In the genomic region with DNA sequence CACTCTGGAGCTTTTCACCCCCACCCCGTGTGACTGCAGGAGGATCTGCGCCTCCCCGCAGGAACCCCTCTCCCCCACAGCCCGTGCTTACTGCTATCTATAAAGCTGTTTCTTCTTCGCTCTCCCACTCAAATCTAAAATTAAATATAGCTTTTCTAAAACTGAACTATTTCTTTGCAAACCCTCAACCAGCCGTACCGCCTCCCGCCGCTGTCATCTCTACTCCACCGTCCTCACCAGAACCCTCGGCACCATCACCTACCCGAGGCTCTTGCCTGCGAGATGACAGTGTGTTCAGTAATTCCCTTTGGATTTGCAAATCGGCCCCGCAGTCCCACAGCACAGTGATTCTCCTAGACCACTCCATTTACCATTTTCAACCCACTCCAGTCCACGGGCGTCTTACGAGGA, we compare ENCODE assay signal across 15 cellular contexts. TPM values are rescaled to one million over a fixed set of nuclear protein-coding genes. Genes with fewer than 3 reads are reported as not detected.
DNase-seq lines count a peak whose midpoint lies in the region; ATAC-seq and TF ChIP-seq lines count a peak whose summit lies in the region.
"Had no signal": no experiment of that assay in that cellular context is flagged by ENCODE, and none has a peak within 500 bp of the region (broad histone marks: within the 10 kb centered on the region; RNA-seq: fewer than 3 reads in every experiment).

No MANE protein-coding gene starts in this region.

- no peak for ATAC-seq in activated naive CD4-positive, alpha-beta T cell treated with anti-CD3 and anti-CD28 coated beads, Interleukin-2, amount 50 U/mL, for 72 hours
- ATAC-seq in natural killer cell: no peak
- no peak for ATAC-seq in upper lobe of left lung (ENCODE audit: low FRiP score in 2 of 2)
- ATAC-seq: foreskin keratinocyte, lower lobe of right lung had no signal

- no peak for TF ChIP-seq EP300 in suprapubic skin (IDR thresholded peaks at IDR 0.05)
- no peak for TF ChIP-seq EP300 in upper lobe of left lung (IDR thresholded peaks at IDR 0.05)

- no peaks in the 10 kb centered on the region for H3K9me3 ChIP-seq in adrenal gland (replicated peaks in 1 of 3)
- H3K9me3 ChIP-seq in suprapubic skin: no peaks in the 10 kb centered on the region
- H3K9me3 ChIP-seq in upper lobe of left lung: no peaks in the 10 kb centered on the region
- H3K9me3 ChIP-seq: Caco-2, lower lobe of right lung had no signal

- WGBS in adrenal gland, 4 donors: 91 to 96% (median 94%) methylated on average over 18 of the region's 18 CpGs
- 94% methylated on average over 18 of the region's 18 CpGs for WGBS in suprapubic skin
- WGBS in upper lobe of left lung, 2 donors: 90 to 92% methylated on average over 18 of the region's 18 CpGs

- no peak overlapping the region for H3K27ac Mint-ChIP-seq in activated naive CD4-positive, alpha-beta T cell treated with anti-CD3 and anti-CD28 coated beads, Interleukin-2, amount 10 ng/mL, durations not matched to agents 7 days and 5 days
- no peak overlapping the region for H3K27ac Mint-ChIP-seq in activated naive CD4-positive, alpha-beta T cell treated with anti-CD3 and anti-CD28 coated beads, Interleukin-2, amount 50 U/mL, for 72 hours
- peak overlapping the region; percentile 83 to 95 for H3K27ac Mint-ChIP-seq in natural killer cell

- no peaks in the 10 kb centered on the region for H3K9me3 Mint-ChIP-seq in activated naive CD4-positive, alpha-beta T cell treated with anti-CD3 and anti-CD28 coated beads, Interleukin-2, amount 10 ng/mL, durations not matched to agents 7 days and 5 days
- H3K9me3 Mint-ChIP-seq in activated naive CD4-positive, alpha-beta T cell treated with anti-CD3 and anti-CD28 coated beads, Interleukin-2, amount 50 U/mL, for 72 hours: no peaks in the 10 kb centered on the region
- no peaks in the 10 kb centered on the region for H3K9me3 Mint-ChIP-seq in natural killer cell

- H3K27me3 Mint-ChIP-seq in activated naive CD4-positive, alpha-beta T cell treated with anti-CD3 and anti-CD28 coated beads, Interleukin-2, amount 10 ng/mL, durations not matched to agents 7 days and 5 days: no peaks in the 10 kb centered on the region
- no peaks in the 10 kb centered on the region for H3K27me3 Mint-ChIP-seq in natural killer cell (ENCODE audit: low read depth in 2 of 2)

- peaks cover 5% of the 10 kb centered on the region for H3K36me3 Mint-ChIP-seq in activated naive CD4-positive, alpha-beta T cell treated with anti-CD3 and anti-CD28 coated beads, Interleukin-2, amount 10 ng/mL, durations not matched to agents 7 days and 5 days
- no peaks in the 10 kb centered on the region for H3K36me3 Mint-ChIP-seq in activated naive CD4-positive, alpha-beta T cell treated with anti-CD3 and anti-CD28 coated beads, Interleukin-2, amount 50 U/mL, for 72 hours
- H3K36me3 Mint-ChIP-seq in natural killer cell: peaks cover 12% of the 10 kb centered on the region

- H3K4me1 ChIP-seq in adrenal gland (replicated peaks in 1 of 2): no peaks in the 10 kb centered on the region
- H3K4me1 ChIP-seq in suprapubic skin: peaks cover 8% of the 10 kb centered on the region
- peaks cover 18 to 74% (median 51%) of the 10 kb centered on the region in 4 donors for H3K4me1 ChIP-seq in upper lobe of left lung
- H3K4me1 ChIP-seq: foreskin keratinocyte had no signal

- H3K27ac ChIP-seq in adrenal gland (no peak overlapping the region), suprapubic skin (no peak overlapping the region), upper lobe of left lung (no peak overlapping the region)
- H3K27ac ChIP-seq: foreskin keratinocyte, lower lobe of right lung had no signal

- no peak for TF ChIP-seq CTCF in adrenal gland (IDR thresholded peaks at IDR 0.05)
- no peak for TF ChIP-seq CTCF in natural killer cell (IDR thresholded peaks at IDR 0.05)
- TF ChIP-seq CTCF in suprapubic skin (IDR thresholded peaks at IDR 0.05): no peak
- no peak for TF ChIP-seq CTCF in upper lobe of left lung (IDR thresholded peaks at IDR 0.05)

- TF ChIP-seq POLR2A in adrenal gland (IDR thresholded peaks at IDR 0.05) (no peak), suprapubic skin (IDR thresholded peaks at IDR 0.05) (no peak), upper lobe of left lung (IDR thresholded peaks at IDR 0.05) (no peak)

- no peaks in the 10 kb centered on the region for H3K27me3 ChIP-seq in adrenal gland
- H3K27me3 ChIP-seq in suprapubic skin: no peaks in the 10 kb centered on the region
- no peaks in the 10 kb centered on the region for H3K27me3 ChIP-seq in upper lobe of left lung
- H3K27me3 ChIP-seq: foreskin keratinocyte had no signal

- H3K4me3 ChIP-seq in adrenal gland: no peak overlapping the region
- H3K4me3 ChIP-seq in suprapubic skin: no peak overlapping the region
- H3K4me3 ChIP-seq in upper lobe of left lung: no peak overlapping the region
- H3K4me3 ChIP-seq: lower lobe of right lung had no signal

- H3K36me3 ChIP-seq in adrenal gland (replicated peaks in 1 of 2) (no peaks in the 10 kb centered on the region), suprapubic skin (peaks cover 19% of the 10 kb centered on the region), upper lobe of left lung (peaks cover 3 to 67% (median 38%) of the 10 kb centered on the region in 4 donors)

- intact Hi-C loops in adrenal gland (cut with DNase I): no loop called here
- intact Hi-C loops in natural killer cell (cut with micrococcal nuclease): loop anchor here (10.0 kb wide), 1 partner anchor 405 kb away; no protein-coding TSS in a partner anchor

- H3K4me3 Mint-ChIP-seq in activated naive CD4-positive, alpha-beta T cell treated with anti-CD3 and anti-CD28 coated beads, Interleukin-2, amount 10 ng/mL, durations not matched to agents 7 days and 5 days: no peak overlapping the region
- H3K4me3 Mint-ChIP-seq in natural killer cell: peak overlapping the region; percentile 2

- H3K4me1 Mint-ChIP-seq in activated naive CD4-positive, alpha-beta T cell treated with anti-CD3 and anti-CD28 coated beads, Interleukin-2, amount 10 ng/mL, durations not matched to agents 7 days and 5 days: no peaks in the 10 kb centered on the region
- H3K4me1 Mint-ChIP-seq in natural killer cell: peaks cover 75 to 86% of the 10 kb centered on the region in 2 donors

- CTCF ChIA-PET in activated naive CD4-positive, alpha-beta T cell treated with anti-CD3 and anti-CD28 coated beads, Interleukin-2, amount 10 ng/mL, durations not matched to agents 7 days and 5 days (lab: Charles Lee): no interaction called here

- peak; percentile 8 for DNase-seq in activated naive CD4-positive, alpha-beta T cell treated with anti-CD3 and anti-CD28 coated beads, Interleukin-2, amount 10 ng/mL, durations not matched to agents 7 days and 5 days
- no peak for DNase-seq in activated naive CD4-positive, alpha-beta T cell treated with anti-CD3 and anti-CD28 coated beads, Interleukin-2, amount 50 U/mL, for 72 hours (ENCODE audit: low spot score in 2 of 2)
- DNase-seq in adrenal gland (peak in 4 of 7 donors; percentile 0 to 17 (median 10)), natural killer cell (no peak), suprapubic skin (ENCODE audit: low spot score in 2 of 2) (peak; percentile 25 to 73), NCI-H748 (lab: John Stamatoyannopoulos, UW; ENCODE audit: unreplicated experiment) (no peak), mucosa of gallbladder (ENCODE audit: low spot score) (no peak), upper lobe of left lung (no peak)
- DNase-seq: cerebellar nuclear complex; foreskin keratinocyte; NCI-H1048; NCI-H748 treated with DMSO at 0.1 percent for 48 hours; stimulated activated CD4-positive, alpha-beta T cell treated with anti-CD3 and anti-CD28 coated beads, Interleukin-4, amount 100 ng/mL, for 1 hour had no signal

RNA-seq across cellular contexts. Expression of a gene that starts 13.6 kb away (rescaled TPM):
- 10 to 100 TPM; 29.2 to 37.6 TPM for total RNA-seq in activated naive CD4-positive, alpha-beta T cell treated with anti-CD3 and anti-CD28 coated beads, Interleukin-2, amount 50 U/mL, for 72 hours
- total RNA-seq in adrenal gland: 10 to 100 TPM; 33.9 to 59.1 (median 43.4) TPM
- polyA plus RNA-seq in adrenal gland: 10 to 100 TPM; 23.2 to 45.3 (median 42.8) TPM
- total RNA-seq in natural killer cell: 100 to 1,000 TPM; 196 to 302 (median 252) TPM
- total RNA-seq in suprapubic skin: 10 to 100 TPM; 11.3 to 21.0 (median 13.8) TPM
- total RNA-seq in mucosa of gallbladder: 119 TPM
- 100 to 1,000 TPM; 403 to 922 (median 538) TPM for total RNA-seq in upper lobe of left lung

Comparison
In these comparisons a context has a peak if more than half of its experiments do, and no peak if none do; other contexts are left out.
1. DNase-seq: peak in activated naive CD4-positive, alpha-beta T cell treated with anti-CD3 and anti-CD28 coated beads, Interleukin-2, amount 10 ng/mL, durations not matched to agents 7 days and 5 days (single experiment), adrenal gland (4 of 7) and suprapubic skin (2 of 2); none in activated naive CD4-positive, alpha-beta T cell treated with anti-CD3 and anti-CD28 coated beads, Interleukin-2, amount 50 U/mL, for 72 hours (0 of 2), natural killer cell (single experiment), NCI-H748 (single experiment), mucosa of gallbladder (single experiment) and upper lobe of left lung (0 of 2).
2. H3K27ac Mint-ChIP-seq: peak in natural killer cell (2 of 2); none in activated naive CD4-positive, alpha-beta T cell treated with anti-CD3 and anti-CD28 coated beads, Interleukin-2, amount 10 ng/mL, durations not matched to agents 7 days and 5 days (single experiment) and activated naive CD4-positive, alpha-beta T cell treated with anti-CD3 and anti-CD28 coated beads, Interleukin-2, amount 50 U/mL, for 72 hours (0 of 2).